In the genomic region with DNA sequence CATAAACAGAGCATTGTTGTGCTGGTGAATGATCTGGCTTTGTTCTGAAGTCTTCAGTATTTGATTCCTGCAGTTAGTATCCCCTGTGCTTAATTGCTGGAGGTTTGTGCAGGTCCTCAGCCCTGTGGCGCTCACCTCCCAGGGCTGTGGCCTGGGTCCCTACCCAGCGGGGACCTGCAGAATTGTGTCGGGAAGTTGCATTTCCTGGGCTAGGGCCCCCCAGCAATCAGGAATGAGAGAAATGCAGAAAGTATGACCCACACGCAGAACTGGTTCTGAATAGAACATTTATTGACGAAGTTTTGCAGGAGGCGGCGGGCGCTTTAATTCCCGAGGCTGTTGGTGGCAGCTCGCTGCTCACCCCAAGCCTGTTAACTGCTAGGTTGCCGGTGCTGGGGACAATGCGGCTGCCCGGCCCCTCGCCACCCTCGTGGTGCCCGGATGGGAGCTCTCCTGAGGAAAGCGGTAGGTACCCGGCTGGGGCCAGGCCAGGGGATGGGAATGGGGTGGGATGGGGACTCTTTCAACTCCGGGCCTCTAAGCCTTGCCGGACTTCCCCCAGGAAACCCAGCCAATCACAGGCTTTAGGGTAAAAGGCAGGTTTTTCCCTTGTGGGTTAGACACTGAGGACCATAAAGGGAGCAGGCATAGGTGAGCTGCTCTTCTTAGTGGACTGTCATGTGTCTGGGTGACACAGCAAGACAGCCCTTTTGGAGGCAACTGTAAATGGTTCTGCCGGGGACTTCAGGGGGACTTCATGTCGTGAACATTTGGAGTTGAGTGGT, we compare ENCODE assay signal across 12 cellular contexts. TPM values are rescaled to one million over a fixed set of nuclear protein-coding genes. Genes with fewer than 3 reads are reported as not detected.
DNase-seq lines count a peak whose midpoint lies in the region; ATAC-seq, FAIRE-seq and TF ChIP-seq lines count a peak whose summit lies in the region.
"Had no signal": no experiment of that assay in that cellular context is flagged by ENCODE, and none has a peak within 500 bp of the region (broad histone marks: within the 10 kb centered on the region; RNA-seq: fewer than 3 reads in every experiment).

No MANE protein-coding gene starts in this region.

- in situ Hi-C loops in HepG2 (cut with HindIII; ENCODE audit: extremely low pct_ligation_motif_present, low pct_unique_long_range_greater_than_20kb), result no loop called here

- no peak overlapping the region for H3K27ac Mint-ChIP-seq in neural progenitor cell
- H3K27ac Mint-ChIP-seq: B cell; T-helper 2 cell treated with Interferon-gamma antibody and Interleukin-4, amounts not matched to agents 5 μg/mL and 100 μg/mL, for 36 hours had no signal

- TF ChIP-seq EP300 in HepG2 (IDR thresholded peaks at IDR 0.05; ENCODE audit: low read depth in 2 of 2, low read length in 2 of 2) (no peak), HepG2 (CRISPR knock-in tag; IDR thresholded peaks at IDR 0.05; ENCODE audit: borderline replicate concordance) (no peak)

- no peaks in the 10 kb centered on the region for H3K27me3 ChIP-seq in liver (ENCODE audit: control insufficient read depth in 4 of 4, insufficient read depth in 4 of 4, low read length in 3 of 4)
- no peaks in the 10 kb centered on the region for H3K27me3 ChIP-seq in HepG2 (ENCODE audit: control insufficient read depth in 1 of 2, insufficient read depth in 2 of 2, low read length in 2 of 2)
- no peaks in the 10 kb centered on the region for H3K27me3 ChIP-seq in neural progenitor cell

- peaks cover 34% of the 10 kb centered on the region for H3K79me2 ChIP-seq in HepG2 (ENCODE audit: insufficient read depth, low read length)
- peaks cover 98% of the 10 kb centered on the region for H3K79me2 ChIP-seq in neural progenitor cell (ENCODE audit: low read depth)

- H3F3A ChIP-seq in neural progenitor cell (ENCODE audit: low read depth), result peaks cover 38% of the 10 kb centered on the region

- H3K9ac ChIP-seq in liver (ENCODE audit: low read depth in 1 of 2, low read length in 2 of 2), result no peak overlapping the region
- no peak overlapping the region for H3K9ac ChIP-seq in HepG2 (ENCODE audit: insufficient read depth, low read depth, low read length)
- H3K9ac ChIP-seq in neural progenitor cell, result no peak overlapping the region

- H3K36me3 ChIP-seq in liver (ENCODE audit: control insufficient read depth in 4 of 4, insufficient read depth in 3 of 4, low read depth in 1 of 4, low read length in 3 of 4) (no peaks in the 10 kb centered on the region), HepG2 (replicated peaks in 1 of 2; ENCODE audit: control insufficient read depth in 1 of 2, insufficient read depth in 2 of 2, low read length in 2 of 2) (peaks cover 0 to 1% of the 10 kb centered on the region in 2 experiments; a peak in 1 of 5 replicates), neural progenitor cell (peaks cover 23% of the 10 kb centered on the region)

- no peak for FAIRE-seq in HepG2 (lab: Jason Lieb, UNC)
- FAIRE-seq: K562 had no signal

- no peak overlapping the region for H2AFZ ChIP-seq in HepG2 (ENCODE audit: low read length)
- no peak overlapping the region for H2AFZ ChIP-seq in neural progenitor cell (replicated peaks)

- H3K36me3 Mint-ChIP-seq in neural progenitor cell, result peaks cover 29% of the 10 kb centered on the region

- peaks cover 36% of the 10 kb centered on the region for H3K9me3 Mint-ChIP-seq in neural progenitor cell

- intact Hi-C loops in HepG2 (cut with micrococcal nuclease; ENCODE audit: unreplicated experiment) (no loop called here), cardiac septum (cut with DNase I) (no loop called here)

- 67% methylated on average over 22 of the region's 22 CpGs for WGBS in liver
- WGBS in HepG2 (ENCODE audit: low lambda C conversion rate), result 96% methylated on average over 10 of the region's 22 CpGs

- CTCF ChIA-PET in HepG2 (lab: Yijun Ruan, JAX; ENCODE audit: low intra/inter-chr PET ratio, low total read pairs), result no interaction called here

- H3K27me3 Mint-ChIP-seq in neural progenitor cell (ENCODE audit: insufficient read depth, low read depth), result peaks cover 24% of the 10 kb centered on the region

- ATAC-seq in HepG2, result no peak
- no peak for ATAC-seq in GM18873 (IDR thresholded peaks at IDR 0.05; ENCODE audit: low FRiP score, unreplicated experiment)
- no peak for ATAC-seq in HG02642 (IDR thresholded peaks at IDR 0.05; ENCODE audit: poor library complexity, unreplicated experiment)
- ATAC-seq in HG02840 (IDR thresholded peaks at IDR 0.05; ENCODE audit: low FRiP score, unreplicated experiment), result no peak
- no peak for ATAC-seq in GM21381 (IDR thresholded peaks at IDR 0.05; ENCODE audit: unreplicated experiment)
- ATAC-seq: K562 had no signal

- H3K4me3 ChIP-seq in liver (ENCODE audit: low read depth in 1 of 3, low read length in 3 of 3) (no peak overlapping the region), HepG2 (replicated peaks in 1 of 3; ENCODE audit: insufficient read depth in 1 of 3, low read depth in 2 of 3, low read length in 3 of 3) (no peak overlapping the region), neural progenitor cell (peak overlapping the region; percentile 39)
- H3K4me3 ChIP-seq: K562 had no signal

- no peak overlapping the region for H3K4me2 ChIP-seq in HepG2 (ENCODE audit: low read depth, low read length)
- peak overlapping the region; percentile 80 for H3K4me2 ChIP-seq in neural progenitor cell

- H3K4me3 Mint-ChIP-seq in neural progenitor cell, result peak overlapping the region; percentile 74
- H3K4me3 Mint-ChIP-seq: B cell; T-helper 2 cell treated with Interferon-gamma antibody and Interleukin-4, amounts not matched to agents 5 μg/mL and 100 μg/mL, for 36 hours had no signal

- H3K27ac ChIP-seq in liver (ENCODE audit: low read depth in 1 of 2, low read length in 2 of 2) (peak overlapping the region; percentile 16 to 32), HepG2 (ENCODE audit: extremely low read length, insufficient read depth, low read length) (no peak overlapping the region), neural progenitor cell (peak overlapping the region; percentile 53)

- no TSS peak for BruUV-seq in HepG2 (replicated peaks; lab: Mats Ljungman, UMichigan)

- DNase-seq in HepG2 (ENCODE audit: low spot score) (no peak), cardiac septum (ENCODE audit: low spot score) (peak; percentile 74), neural progenitor cell (ENCODE audit: low spot score) (peak; percentile 65)
- DNase-seq: cortex of kidney had no signal

- no peaks in the 10 kb centered on the region for H4K20me1 ChIP-seq in HepG2 (ENCODE audit: insufficient read depth, low read length)
- peaks cover 56% of the 10 kb centered on the region for H4K20me1 ChIP-seq in neural progenitor cell (ENCODE audit: low read depth)

- peaks cover 32% of the 10 kb centered on the region for H3K4me1 Mint-ChIP-seq in neural progenitor cell
- H3K4me1 Mint-ChIP-seq: B cell had no signal

- POLR2A ChIA-PET in HepG2 (lab: Yijun Ruan, JAX), result no interaction called here

- H3K4me1 ChIP-seq in liver (ENCODE audit: control insufficient read depth in 4 of 4, insufficient read depth in 4 of 4, low read length in 3 of 4) (peaks cover 13 to 54% (median 46%) of the 10 kb centered on the region in 4 donors), HepG2 (ENCODE audit: insufficient read depth, low read length) (peaks cover 36% of the 10 kb centered on the region), neural progenitor cell (peaks cover 36% of the 10 kb centered on the region)

- TF ChIP-seq CTCF in liver (IDR thresholded peaks at IDR 0.05; ENCODE audit: low read depth, low read length, missing input control) (no peak), HepG2 (CRISPR knock-in tag; IDR thresholded peaks at IDR 0.05) (no peak), neural progenitor cell (IDR thresholded peaks at IDR 0.05) (no peak)

- H3K9me3 ChIP-seq in liver (ENCODE audit: control insufficient read depth in 4 of 4, low read length in 3 of 4) (peaks cover 0 to 4% (median 0%) of the 10 kb centered on the region in 4 donors), HepG2 (ENCODE audit: low read length) (peaks cover 13% of the 10 kb centered on the region), neural progenitor cell (ENCODE audit: low read depth) (peaks cover 29% of the 10 kb centered on the region)

- TF ChIP-seq POLR2A in HepG2 (IDR thresholded peaks at IDR 0.05; ENCODE audit: insufficient read depth in 1 of 2, low read depth in 2 of 2, low read length in 2 of 2), result no peak

- TF ChIP-seq RAD21 in liver (IDR thresholded peaks at IDR 0.05) (no peak), HepG2 (CRISPR knock-in tag; IDR thresholded peaks at IDR 0.05) (no peak)

TF ChIP-seq in HepG2, 621 proteins besides CTCF, POLR2A, EP300 and RAD21:
- no peak for TF ChIP-seq FOXP1 (IDR thresholded peaks at IDR 0.05)
- no peak for TF ChIP-seq FOXP1 (CRISPR knock-in tag; IDR thresholded peaks at IDR 0.05)
- TF ChIP-seq HDAC1 (CRISPR knock-in tag; IDR thresholded peaks at IDR 0.05), result no peak
- no peak for TF ChIP-seq REPIN1 (CRISPR knock-in tag; IDR thresholded peaks at IDR 0.05; ENCODE audit: borderline replicate concordance, low read depth)
- TF ChIP-seq ZNF562 (CRISPR knock-in tag; IDR thresholded peaks at IDR 0.05; ENCODE audit: borderline replicate concordance), result no peak

RNA-seq across cellular contexts. Expression of a gene that starts 11.6 kb away (rescaled TPM):
- total RNA-seq in liver (10 to 100 TPM; 14.5 to 14.7 TPM), HepG2 (2016; rRNA removed; fragmentation: Illumina TruSeq; extraction: Trizol) (9.5 and 9.8 TPM in 2 replicates), cardiac septum (22.5 TPM), neural progenitor cell (ENCODE audit: low replicate concordance) (12.6 and 50.0 TPM in 2 replicates)
- polyA plus RNA-seq in liver (10 to 100 TPM in 1 of 2 donors, 1 to 10 TPM in 1; 8.4 to 21.3 TPM), HepG2 (2011; rRNA removed) (7.1 and 7.2 TPM in 2 replicates)
- 0.61 and 0.88 TPM in 2 replicates for total RNA-seq in HepG2 (2016; cell fraction: cytosol; rRNA removed; fragmentation: Illumina TruSeq; extraction: Trizol; ENCODE audit: low read depth)
- 7.2 and 11.8 TPM in 2 replicates for total RNA-seq in HepG2 (2016; cell fraction: insoluble cytoplasmic fraction; rRNA removed; fragmentation: Illumina TruSeq; extraction: Trizol)
- 5.6 and 6.4 TPM in 2 replicates for total RNA-seq in HepG2 (2016; cell fraction: membrane; rRNA removed; fragmentation: Illumina TruSeq; extraction: Trizol)
- total RNA-seq in HepG2 (2016; cell fraction: nucleus; rRNA removed; fragmentation: Illumina TruSeq; extraction: Trizol), result 9.3 and 10.4 TPM in 2 replicates
- 2.7 and 5.6 TPM in 2 replicates for polyA plus RNA-seq in HepG2 (2011; cell fraction: cytosol; rRNA removed)
- 13.8 and 16.9 TPM in 2 replicates for polyA plus RNA-seq in HepG2 (2011; cell fraction: nucleus; rRNA removed)
- polyA plus RNA-seq in HepG2 (2012), result 5.4 and 8.7 TPM in 2 replicates
- polyA plus RNA-seq in HepG2 (2016; cell fraction: cytosol; fragmentation: Illumina TruSeq; extraction: Trizol; ENCODE audit: low read depth), result 0.60 and 0.61 TPM in 2 replicates
- 6.0 and 8.8 TPM in 2 replicates for polyA plus RNA-seq in HepG2 (2016; cell fraction: insoluble cytoplasmic fraction; fragmentation: Illumina TruSeq; extraction: Trizol; ENCODE audit: low read depth)
- 2.1 and 2.2 TPM in 2 replicates for polyA plus RNA-seq in HepG2 (2016; cell fraction: membrane; fragmentation: Illumina TruSeq; extraction: Trizol; ENCODE audit: low read depth)
- 28.5 and 30.1 TPM in 2 replicates for polyA plus RNA-seq in HepG2 (2016; cell fraction: nucleus; fragmentation: Illumina TruSeq; extraction: Trizol; ENCODE audit: insufficient read depth, low read depth)
- 9.5 and 51.9 TPM in 2 replicates for polyA minus RNA-seq in HepG2 (2011; rRNA and poly(A)+ RNA removed; ENCODE audit: low replicate concordance)
- 4.6 and 5.4 TPM in 2 replicates for polyA minus RNA-seq in HepG2 (2011; cell fraction: cytosol; rRNA and poly(A)+ RNA removed)
- polyA minus RNA-seq in HepG2 (2011; cell fraction: nucleus; rRNA and poly(A)+ RNA removed), result 5.1 and 12.0 TPM in 2 replicates
